In genomic region chr1:3279182-3279470, GRCh38 we compare ENCODE assay signal across 23 cellular contexts.
"Had no signal": no experiment of that assay in that cellular context is flagged by ENCODE, and none has a peak within 500 bp of the region (broad histone marks: within the 10 kb centered on the region; RNA-seq: fewer than 3 reads in every experiment).

No MANE protein-coding gene starts in this region.

- ATAC-seq: esophagus mucosa; gastrocnemius medialis; heart left ventricle; left lobe of liver; naive thymus-derived CD4-positive, alpha-beta T cell; stimulated activated naive B cell treated with anti-CD40 and anti-IgM and Interleukin-4, amounts not matched to agents 10 μg/mL and 1 μg/mL and 100 μg/mL, for 72 hours; stimulated activated naive CD8-positive, alpha-beta T cell treated with anti-CD3 and anti-CD28 coated beads, Interleukin-15, amount 100 ng/mL, for 72 hours had no signal

- H3K4me1 ChIP-seq: gastrocnemius medialis, prostate gland, suprapubic skin, uterus had no signal

- H3K27ac ChIP-seq: epithelial cell of prostate, gastrocnemius medialis, heart left ventricle, hepatocyte, neural progenitor cell, prostate gland, right atrium auricular region, sigmoid colon, skin epidermis, spleen, suprapubic skin, upper lobe of left lung, uterus had no signal

- H3K4me2 ChIP-seq: hepatocyte, neural progenitor cell had no signal

- H3K36me3 ChIP-seq: gastrocnemius medialis, heart left ventricle, neural progenitor cell, prostate gland, right atrium auricular region, sigmoid colon, spleen, suprapubic skin, upper lobe of left lung, uterus had no signal

- H2AFZ ChIP-seq: hepatocyte, neural progenitor cell had no signal

- H3K9me3 ChIP-seq: gastrocnemius medialis, heart left ventricle, prostate gland, right atrium auricular region, sigmoid colon, spleen, suprapubic skin, upper lobe of left lung, uterus had no signal

- H3K4me3 ChIP-seq: gastrocnemius medialis, heart left ventricle, hepatocyte, neural progenitor cell, prostate gland, right atrium auricular region, sigmoid colon, skin epidermis, spleen, suprapubic skin, upper lobe of left lung, uterus had no signal

- H3K27me3 ChIP-seq: hepatocyte, neural progenitor cell, right atrium auricular region, upper lobe of left lung had no signal

- H3K9ac ChIP-seq: neural progenitor cell had no signal

- DNase-seq: effector CD8-positive, alpha-beta T cell; endodermal cell; foreskin fibroblast; gastrocnemius medialis; kidney; mesenchymal stem cell; naive thymus-derived CD4-positive, alpha-beta T cell; sigmoid colon; spleen; stimulated activated naive B cell treated with anti-CD40 and anti-IgM and Interleukin-4, amounts not matched to agents 10 μg/mL and 1 μg/mL and 100 μg/mL, for 72 hours; stimulated activated naive CD8-positive, alpha-beta T cell treated with anti-CD3 and anti-CD28 coated beads, Interleukin-15, amount 100 ng/mL, for 72 hours; uterus had no signal
